Comparison of ENCODE assay signal across 12 cellular contexts in the genomic region with DNA sequence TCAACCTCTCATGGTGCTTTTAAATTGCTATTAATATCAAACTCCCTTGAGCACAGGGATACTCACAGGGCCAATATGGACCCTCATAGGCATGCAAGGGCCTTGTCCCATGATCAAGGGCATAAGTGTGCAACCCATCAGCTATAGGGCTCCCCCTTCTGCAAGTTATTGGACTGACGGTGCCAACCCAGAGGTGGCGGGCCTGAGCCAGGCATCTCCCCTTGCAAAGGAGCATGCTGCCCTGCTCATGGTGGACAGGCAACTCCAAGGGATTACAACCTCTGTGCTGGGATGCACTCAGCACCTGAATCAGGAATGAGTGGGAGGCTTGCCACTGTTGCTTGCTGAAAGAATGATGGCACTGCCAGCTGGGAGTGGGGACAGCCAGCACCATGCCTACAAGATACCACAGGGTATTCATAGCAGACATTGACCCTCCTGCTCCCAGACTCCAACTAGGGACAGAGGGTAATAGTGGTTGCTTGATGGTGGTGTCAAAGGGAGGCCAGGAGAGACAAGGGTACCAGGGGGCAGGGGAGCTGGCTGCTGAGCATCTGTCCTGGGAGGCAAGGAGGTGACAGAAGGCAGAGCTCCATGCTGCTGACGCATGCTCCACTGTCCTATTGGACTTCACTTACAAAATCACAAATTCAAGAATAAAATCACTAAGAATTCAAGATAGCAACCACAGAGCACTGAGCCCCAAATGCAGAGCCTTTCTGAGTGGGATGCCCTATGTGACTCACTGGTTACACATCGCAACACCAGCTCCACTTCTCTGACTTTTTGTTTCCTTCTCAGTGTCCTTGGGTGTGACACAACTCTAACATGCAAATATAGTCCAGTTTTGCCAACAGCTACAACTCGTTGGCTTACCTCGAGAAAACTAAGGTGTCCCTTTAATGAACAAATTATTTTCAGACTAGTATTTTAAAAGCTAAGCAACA.
DNase-seq lines count a peak whose midpoint lies in the region; ATAC-seq and TF ChIP-seq lines count a peak whose summit lies in the region.
"Had no signal": no experiment of that assay in that cellular context is flagged by ENCODE, and none has a peak within 500 bp of the region (broad histone marks: within the 10 kb centered on the region; RNA-seq: fewer than 3 reads in every experiment).

No MANE protein-coding gene starts in this region.

- no peaks in the 10 kb centered on the region for H3K27me3 ChIP-seq in MM.1S (replicated peaks; ENCODE audit: insufficient read depth, low read length)

- DNase-seq in AG08395 (ENCODE audit: low spot score) (peak; percentile 79), Daoy (ENCODE audit: low read depth) (peak; percentile 64), MM.1S (no peak), fibroblast of gingiva (ENCODE audit: low read depth) (peak; percentile 27), NCI-H82 treated with DMSO at 0.1 percent for 48 hours (lab: John Stamatoyannopoulos, UW; ENCODE audit: unreplicated experiment) (no peak), dermis blood vessel endothelial cell (no peak)
- DNase-seq: activated B cell treated with CpG ODN at 0.5 μM for 24 hours, kidney glomerular epithelial cell, NCI-H1694 had no signal

- H3K4me1 ChIP-seq in MM.1S (ENCODE audit: low read length) = peaks cover 31% of the 10 kb centered on the region

- H3F3A ChIP-seq in MM.1S (ENCODE audit: insufficient read depth, low read length) = peaks cover 20% of the 10 kb centered on the region

- no peaks in the 10 kb centered on the region for H3K9me2 ChIP-seq in MM.1S (replicated peaks; ENCODE audit: insufficient read depth, low read length)

- H3K9ac ChIP-seq in MM.1S (ENCODE audit: low read length) = no peak overlapping the region

- TF ChIP-seq CTCF in MM.1S (IDR thresholded peaks at IDR 0.05; ENCODE audit: low read length) = peak; percentile 19; the same call in 1 of the 2 replicates

- H2AFZ ChIP-seq in MM.1S (ENCODE audit: low read length) = no peak overlapping the region

- H3K4me2 ChIP-seq in MM.1S (ENCODE audit: low read depth, low read length) = peak overlapping the region; percentile 59; the same call in 1 of the 2 replicates

- H3K36me3 ChIP-seq in MM.1S (replicated peaks; ENCODE audit: insufficient read depth, low read length) = no peaks in the 10 kb centered on the region

- no peaks in the 10 kb centered on the region for H4K20me1 ChIP-seq in MM.1S (ENCODE audit: insufficient read depth, low read length)

- ATAC-seq in HG02870 (IDR thresholded peaks at IDR 0.05; ENCODE audit: unreplicated experiment) (no peak), HG03439 (IDR thresholded peaks at IDR 0.05; ENCODE audit: unreplicated experiment) (no peak)

- H3K27ac ChIP-seq in MM.1S (ENCODE audit: low read length) = no peak overlapping the region; the same call in 1 of the 2 replicates
- H3K27ac ChIP-seq: HL-60 had no signal

- no peaks in the 10 kb centered on the region for H3K9me3 ChIP-seq in MM.1S (replicated peaks; ENCODE audit: insufficient read depth, low read length)

- no peak overlapping the region for H3K4me3 ChIP-seq in MM.1S (ENCODE audit: low read length)

- no peaks in the 10 kb centered on the region for H3K79me2 ChIP-seq in MM.1S (ENCODE audit: low read length)

Comparison
In these comparisons a context has a peak if more than half of its experiments do, and no peak if none do; other contexts are left out.
1. DNase-seq: peak in AG08395 (single experiment), Daoy (single experiment) and fibroblast of gingiva (single experiment); none in MM.1S (single experiment), NCI-H82 treated with DMSO at 0.1 percent for 48 hours (single experiment) and dermis blood vessel endothelial cell (single experiment).